Comparison of ENCODE assay signal across 8 cellular contexts in the genomic region with DNA sequence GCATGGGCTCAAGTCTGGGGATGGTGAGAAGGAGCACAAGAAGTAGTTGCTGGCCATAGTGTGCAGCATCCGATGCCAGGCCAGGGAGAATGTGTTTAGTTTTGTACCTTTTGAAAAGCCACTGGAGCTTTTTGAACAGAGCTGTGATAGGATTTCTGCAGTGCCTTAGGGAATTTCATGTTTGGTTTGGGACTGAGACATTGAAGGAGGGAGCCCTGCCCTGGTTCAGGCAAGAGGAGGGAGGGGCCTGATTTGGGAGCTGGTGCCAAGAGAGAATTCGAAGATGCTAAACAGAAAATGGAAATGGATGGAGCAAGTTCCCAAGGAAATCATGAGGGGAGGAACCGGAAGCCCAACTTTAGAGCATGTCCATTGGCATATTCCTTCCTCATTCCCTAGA.
"Had no signal": no experiment of that assay in that cellular context is flagged by ENCODE, and none has a peak within 500 bp of the region (broad histone marks: within the 10 kb centered on the region; RNA-seq: fewer than 3 reads in every experiment).

No MANE protein-coding gene starts in this region.

- H3K4me3 Mint-ChIP-seq: H9 had no signal

- H3K9me3 Mint-ChIP-seq: H9 had no signal

- DNase-seq: GOT3, H9, HCEC 1CT, IMR-90, KG1 had no signal

- FAIRE-seq: H54, HTR-8/SVneo, K562 had no signal

- H3K4me3 ChIP-seq: K562 had no signal
